18 cellular contexts compared by ENCODE assay signal in genomic region chr5:150297934-150298595, GRCh38. TPM values are rescaled to one million over a fixed set of nuclear protein-coding genes. Genes with fewer than 3 reads are reported as not detected.
DNase-seq lines count a peak whose midpoint lies in the region; TF ChIP-seq lines count a peak whose summit lies in the region.
"Had no signal": no experiment of that assay in that cellular context is flagged by ENCODE, and none has a peak within 500 bp of the region (broad histone marks: within the 10 kb centered on the region; RNA-seq: fewer than 3 reads in every experiment).

No MANE protein-coding gene starts in this region.

- H3K36me3 ChIP-seq in mammary epithelial cell (ENCODE audit: insufficient read depth, low read length) (no peaks in the 10 kb centered on the region), mesenchymal stem cell (ENCODE audit: control insufficient read depth in 1 of 2, insufficient read depth in 2 of 2, low read depth in 1 of 2, low read length in 2 of 2) (peaks cover 6 to 41% of the 10 kb centered on the region in 2 experiments), smooth muscle cell (ENCODE audit: low read depth) (no peaks in the 10 kb centered on the region)
- H3K36me3 ChIP-seq: BLaER1, SJSA1 had no signal

- DNase-seq in HFFc6 = no peak
- DNase-seq in mammary epithelial cell = no peak
- DNase-seq in mesenchymal stem cell = no peak
- DNase-seq in smooth muscle cell (lab: John Stamatoyannopoulos, UW; ENCODE audit: unreplicated experiment) = no peak
- no peak for DNase-seq in stimulated activated CD4-positive, alpha-beta T cell treated with anti-CD3 and anti-CD28 coated beads, Interleukin-4, amount 100 ng/mL, for 4 hours
- DNase-seq in GDM1 (lab: John Stamatoyannopoulos, UW) = no peak
- DNase-seq in NCI-H2029 (lab: John Stamatoyannopoulos, UW) = no peak
- DNase-seq in T-helper 1 cell = no peak
- DNase-seq: CD8-positive, alpha-beta memory T cell; NCI-H1048; NCI-H146; NCI-H2107; NCI-H69; NK-92 treated with Interleukin-12 subunit alpha and Interleukin-12 subunit beta, amount 100 ng/mL, for 24 hours; OCI-M1; RPMI8226 had no signal

- intact Hi-C loops in mammary epithelial cell (cut with micrococcal nuclease) = loop anchor here (5.0 kb wide), 1 partner anchor 36 kb away; no protein-coding TSS in a partner anchor

- H3F3A ChIP-seq in smooth muscle cell (ENCODE audit: low read depth) = peaks cover 23% of the 10 kb centered on the region

- H3K27ac Mint-ChIP-seq in HFFc6 = peak overlapping the region; percentile 96
- H3K27ac Mint-ChIP-seq: CD8-positive, alpha-beta memory T cell had no signal

- peak overlapping the region in 1 of 2 experiments; percentile 85 for H2BK12ac ChIP-seq in mesenchymal stem cell (ENCODE audit: low read length in 2 of 2)

- H3K36me3 Mint-ChIP-seq in HFFc6 (ENCODE audit: low read depth) = no peaks in the 10 kb centered on the region
- H3K36me3 Mint-ChIP-seq: CD8-positive, alpha-beta memory T cell had no signal

- peak overlapping the region; percentile 15 for H4K91ac ChIP-seq in mesenchymal stem cell (ENCODE audit: low read length)

- CTCF ChIA-PET in mammary epithelial cell (lab: Charles Lee; ENCODE audit: low non-redundant PET) = interaction anchor here (0.6 kb wide), 1 partner anchor 52 kb away, joined by 3 read pairs; no protein-coding TSS in a partner anchor

- peaks cover 58% of the 10 kb centered on the region for H3K4me1 Mint-ChIP-seq in HFFc6 (ENCODE audit: low read depth)

- peak overlapping the region; percentile 2 for H3K9ac ChIP-seq in mammary epithelial cell (ENCODE audit: insufficient read depth, low read length)
- H3K9ac ChIP-seq in mesenchymal stem cell (ENCODE audit: low read length) = peak overlapping the region; percentile 51
- H3K9ac ChIP-seq in smooth muscle cell (ENCODE audit: low read depth) = no peak overlapping the region
- H3K9ac ChIP-seq: BLaER1 had no signal

- H3K4me3 Mint-ChIP-seq in HFFc6 = no peak overlapping the region
- H3K4me3 Mint-ChIP-seq: CD8-positive, alpha-beta memory T cell had no signal

- H4K8ac ChIP-seq in mesenchymal stem cell (ENCODE audit: low read length) = no peak overlapping the region

- peak overlapping the region; percentile 34 for H3K4me2 ChIP-seq in mammary epithelial cell (ENCODE audit: insufficient read depth, low read depth, low read length)
- H3K4me2 ChIP-seq in mesenchymal stem cell (ENCODE audit: low read length, poor library complexity, severe bottlenecking) = no peak overlapping the region
- H3K4me2 ChIP-seq in smooth muscle cell = no peak overlapping the region
- H3K4me2 ChIP-seq: BLaER1 had no signal

- dilution Hi-C loops in mammary epithelial cell (cut with HindIII; ENCODE audit: low sequenced_read_pairs) = no loop called here

- H3K9me3 ChIP-seq in mammary epithelial cell (replicated peaks; ENCODE audit: insufficient read depth, low read length) (no peaks in the 10 kb centered on the region), mesenchymal stem cell (ENCODE audit: control insufficient read depth, low read length) (no peaks in the 10 kb centered on the region), smooth muscle cell (replicated peaks; ENCODE audit: low read depth) (no peaks in the 10 kb centered on the region)
- H3K9me3 ChIP-seq: BLaER1, SJSA1 had no signal

- TF ChIP-seq CTCF in HFFc6 (IDR thresholded peaks at IDR 0.05) (no peak), mammary epithelial cell (conservative IDR thresholded peaks at IDR 0.05 in 1 of 2, IDR thresholded peaks at IDR 0.05 in 1 of 2; ENCODE audit: extremely low read depth in 1 of 2, insufficient read depth in 1 of 2, low read depth in 1 of 2, low read length in 2 of 2) (no peak), smooth muscle cell (IDR thresholded peaks at IDR 0.05; ENCODE audit: borderline replicate concordance, insufficient read depth, poor library complexity, severe bottlenecking) (no peak)

- H3K9me3 Mint-ChIP-seq in HFFc6 = no peaks in the 10 kb centered on the region
- H3K9me3 Mint-ChIP-seq: CD8-positive, alpha-beta memory T cell had no signal

- H3K14ac ChIP-seq in mesenchymal stem cell (ENCODE audit: low read length in 2 of 2) = peak overlapping the region in 1 of 2 experiments; percentile 69

- H3K23ac ChIP-seq in mesenchymal stem cell (ENCODE audit: low read length in 2 of 2) = no peak overlapping the region

- peaks cover 42% of the 10 kb centered on the region for H3K79me2 ChIP-seq in mammary epithelial cell (ENCODE audit: insufficient read depth, low read length)
- peaks cover 26% of the 10 kb centered on the region for H3K79me2 ChIP-seq in smooth muscle cell (ENCODE audit: low read depth)

- peak overlapping the region in 1 of 2 experiments; percentile 24 for H3K4ac ChIP-seq in mesenchymal stem cell (ENCODE audit: low read depth in 1 of 2, low read length in 2 of 2)

- H3K4me1 ChIP-seq in mammary epithelial cell (ENCODE audit: insufficient read depth, low read length) (peaks cover 96% of the 10 kb centered on the region), mesenchymal stem cell (ENCODE audit: control insufficient read depth, insufficient read depth, low read depth, low read length) (peaks cover 53% of the 10 kb centered on the region), smooth muscle cell (ENCODE audit: low read depth) (peaks cover 34% of the 10 kb centered on the region)

- 88% methylated on average over 26 of the region's 31 CpGs for WGBS in mammary epithelial cell (ENCODE audit: low coverage, missing lambda C conversion rate)
- 98% methylated on average over 31 of the region's 31 CpGs for WGBS in mesenchymal stem cell
- 98% methylated on average over 31 of the region's 31 CpGs for WGBS in smooth muscle cell (ENCODE audit: low lambda C conversion rate)

- H2AFZ ChIP-seq in mammary epithelial cell (ENCODE audit: low read depth, low read length) (no peak overlapping the region), mesenchymal stem cell (ENCODE audit: low read depth, low read length) (no peak overlapping the region), smooth muscle cell (ENCODE audit: low read depth) (no peak overlapping the region)

- H2AK5ac ChIP-seq in mesenchymal stem cell (ENCODE audit: low read length, severe bottlenecking) = peak overlapping the region; percentile 58

- no peak overlapping the region for H2BK15ac ChIP-seq in mesenchymal stem cell (ENCODE audit: low read depth, poor library complexity, severe bottlenecking)

- H3K27me3 ChIP-seq in mammary epithelial cell (ENCODE audit: insufficient read depth, low read length) (no peaks in the 10 kb centered on the region), mesenchymal stem cell (ENCODE audit: control insufficient read depth in 1 of 2, insufficient read depth in 1 of 2, low read length in 2 of 2) (no peaks in the 10 kb centered on the region), smooth muscle cell (ENCODE audit: low read depth) (no peaks in the 10 kb centered on the region)
- H3K27me3 ChIP-seq: SJSA1 had no signal

- no peaks in the 10 kb centered on the region for H3K27me3 Mint-ChIP-seq in HFFc6 (ENCODE audit: insufficient read depth)

- in situ Hi-C loops in mammary epithelial cell (cut with MboI; ENCODE audit: low sequenced_read_pairs in 2 of 2) = no loop called here

- H3K79me1 ChIP-seq in mesenchymal stem cell (replicated peaks; ENCODE audit: low read length, poor library complexity, severe bottlenecking) = peaks cover 36% of the 10 kb centered on the region

- H2BK120ac ChIP-seq in mesenchymal stem cell (ENCODE audit: low read depth, low read length) = no peak overlapping the region

- H3K4me3 ChIP-seq in mammary epithelial cell (replicated peaks in 1 of 3; ENCODE audit: insufficient read depth in 1 of 3, low read depth in 2 of 3, low read length in 3 of 3) = no peak overlapping the region
- H3K4me3 ChIP-seq in mesenchymal stem cell (ENCODE audit: insufficient read depth in 1 of 2, low read depth in 1 of 2, low read length in 2 of 2) = no peak overlapping the region
- H3K4me3 ChIP-seq in smooth muscle cell = no peak overlapping the region
- H3K4me3 ChIP-seq: BLaER1, SJSA1 had no signal

- H2BK5ac ChIP-seq in mesenchymal stem cell (ENCODE audit: low read depth, low read length, poor library complexity, severe bottlenecking) = no peak overlapping the region

- H3K27ac ChIP-seq in mammary epithelial cell (ENCODE audit: insufficient read depth, low read depth, low read length) (peak overlapping the region; percentile 85), mesenchymal stem cell (ENCODE audit: low read length, poor library complexity, severe bottlenecking) (no peak overlapping the region), smooth muscle cell (ENCODE audit: low read depth) (peak overlapping the region; percentile 69)
- H3K27ac ChIP-seq: BLaER1 had no signal

- peak overlapping the region in 1 of 2 experiments; percentile 64 for H3K18ac ChIP-seq in mesenchymal stem cell (ENCODE audit: low read depth in 1 of 2, low read length in 2 of 2)

- BruUV-seq in mammary epithelial cell (replicated peaks; lab: Mats Ljungman, UMichigan) = no TSS peak

- H4K20me1 ChIP-seq in mammary epithelial cell (ENCODE audit: insufficient read depth, low read length) (no peaks in the 10 kb centered on the region), smooth muscle cell (ENCODE audit: low read depth) (peaks cover 27% of the 10 kb centered on the region)
- H4K20me1 ChIP-seq: BLaER1 had no signal

RNA-seq across cellular contexts. Expression of gene ARSI, which starts 4.6 kb away (rescaled TPM):
- total RNA-seq in HFFc6 (2021; fragmentation: NEBNext Ultra II Directional; extraction: Animal tissue kit (Norgen Biotek cat#: 25700)) = 1 to 10 TPM; 4.6 to 6.7 (median 4.9) TPM
- 10 to 100 TPM in 1 of 2 donors, 1 to 10 TPM in 1; 9.2 to 38.8 TPM for total RNA-seq in mammary epithelial cell
- polyA plus RNA-seq in mammary epithelial cell = 20.3 TPM
- 6.9 TPM for polyA minus RNA-seq in mammary epithelial cell
- 1.6 TPM for polyA plus RNA-seq in mesenchymal stem cell (2013, experiment 1 of 2)
- 1.5 TPM for polyA plus RNA-seq in mesenchymal stem cell (2013, experiment 2 of 2)
- total RNA-seq in smooth muscle cell = 68.9 and 72.8 TPM in 2 replicates
- polyA plus RNA-seq in smooth muscle cell = 55.9 and 87.6 TPM in 2 replicates
- total RNA-seq: CD8-positive, alpha-beta memory T cell had no signal
- polyA plus RNA-seq: CD8-positive, alpha-beta memory T cell had no signal

RNA-seq across cellular contexts. Expression of gene CAMK2A, which starts 8.5 kb away (rescaled TPM):
- under 1 TPM; 0.09 to 0.64 (median 0.18) TPM for total RNA-seq in HFFc6 (2021; fragmentation: NEBNext Ultra II Directional; extraction: Animal tissue kit (Norgen Biotek cat#: 25700))
- under 1 TPM; 0.33 to 0.45 TPM for total RNA-seq in mammary epithelial cell
- polyA plus RNA-seq in mammary epithelial cell = 0.09 TPM
- polyA minus RNA-seq in mammary epithelial cell = not detected
- 0.65 TPM for polyA plus RNA-seq in mesenchymal stem cell (2013, experiment 1 of 2)
- 0.47 TPM for polyA plus RNA-seq in mesenchymal stem cell (2013, experiment 2 of 2)
- 1.6 and 2.2 TPM in 2 replicates for total RNA-seq in smooth muscle cell
- 0.83 and 1.1 TPM in 2 replicates for polyA plus RNA-seq in smooth muscle cell
- total RNA-seq: CD8-positive, alpha-beta memory T cell; SJSA1 had no signal
- polyA plus RNA-seq: CD8-positive, alpha-beta memory T cell had no signal

RNA-seq across cellular contexts. Expression of gene TCOF1, which starts 59.4 kb away (rescaled TPM):
- total RNA-seq in HFFc6 (2021; fragmentation: NEBNext Ultra II Directional; extraction: Animal tissue kit (Norgen Biotek cat#: 25700)) = 10 to 100 TPM; 30.8 to 44.6 (median 38.5) TPM
- total RNA-seq in mammary epithelial cell = 10 to 100 TPM; 17.7 to 70.4 TPM
- 34.8 TPM for polyA plus RNA-seq in mammary epithelial cell
- polyA minus RNA-seq in mammary epithelial cell = 44.3 TPM
- polyA plus RNA-seq in mesenchymal stem cell (2013, experiment 1 of 2) = 14.3 TPM
- polyA plus RNA-seq in mesenchymal stem cell (2013, experiment 2 of 2) = 13.1 TPM
- total RNA-seq in smooth muscle cell = 12.7 and 16.0 TPM in 2 replicates
- polyA plus RNA-seq in smooth muscle cell = 25.9 and 27.6 TPM in 2 replicates
